Comparison of ENCODE assay signal across 15 cellular contexts in the genomic region with DNA sequence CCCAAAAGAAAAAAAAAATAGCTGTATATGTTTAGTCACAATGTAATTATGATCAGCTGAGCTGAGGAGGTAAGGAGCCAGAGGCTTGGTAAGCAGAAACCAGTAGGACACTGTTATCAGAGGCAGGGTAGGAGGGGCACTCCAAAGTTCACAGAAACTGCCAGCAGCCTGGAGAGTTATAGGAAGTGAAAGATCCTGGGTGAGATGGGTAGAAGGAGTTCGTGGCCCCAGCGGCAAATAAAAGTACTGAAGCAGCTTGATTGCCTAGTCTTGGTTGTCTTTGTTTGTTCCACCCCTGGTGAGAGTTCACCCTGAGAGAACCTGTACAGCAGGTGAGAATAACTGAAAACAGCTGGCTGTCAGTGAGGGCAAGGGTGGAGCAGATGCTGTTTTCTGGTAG.
DNase-seq lines count a peak whose midpoint lies in the region.
"Had no signal": no experiment of that assay in that cellular context is flagged by ENCODE, and none has a peak within 500 bp of the region (broad histone marks: within the 10 kb centered on the region; RNA-seq: fewer than 3 reads in every experiment).

No MANE protein-coding gene starts in this region.

- peak; percentile 23 for DNase-seq in H7
- peak; percentile 90 for DNase-seq in MV-4-11 (lab: John Stamatoyannopoulos, UW)
- peak; percentile 50 for DNase-seq in RPMI8226
- DNase-seq in mesendoderm: peak; percentile 74
- no peak for DNase-seq in cerebellar nuclear complex (lab: John Stamatoyannopoulos, UW)
- DNase-seq in AG08395 (ENCODE audit: low spot score): no peak
- DNase-seq in NCI-H1930 (lab: John Stamatoyannopoulos, UW): no peak
- no peak for DNase-seq in stimulated activated CD4-positive, alpha-beta T cell treated with anti-CD3 and anti-CD28 coated beads, Interleukin-4, amount 100 ng/mL, for 4 hours
- DNase-seq: activated CD4-positive, alpha-beta T cell treated with anti-CD3 and anti-CD28 coated beads for 36 hours; activated naive CD8-positive, alpha-beta T cell treated with anti-CD3 and anti-CD28 coated beads, Interleukin-2, amount 10 ng/mL, durations not matched to agents 7 days and 5 days; CD8-positive, alpha-beta T cell; NCI-H1105; NCI-H774 had no signal

- no peak overlapping the region for H3K9ac ChIP-seq in mesendoderm (ENCODE audit: low read length)

- H3K56ac ChIP-seq in mesendoderm (ENCODE audit: low read length): no peak overlapping the region

- no peak overlapping the region for H4K8ac ChIP-seq in mesendoderm (ENCODE audit: low read depth, low read length)

- no peak overlapping the region for H2BK120ac ChIP-seq in mesendoderm (ENCODE audit: low read depth, low read length)

- H3K4me2 ChIP-seq in mesendoderm (ENCODE audit: low read length): no peak overlapping the region

- no peaks in the 10 kb centered on the region for H3K4me1 ChIP-seq in mesendoderm (ENCODE audit: control insufficient read depth, low read depth, low read length)

- H3K36me3 ChIP-seq in H7 (replicated peaks; ENCODE audit: control insufficient read depth, insufficient read depth, low read length): no peaks in the 10 kb centered on the region
- no peaks in the 10 kb centered on the region for H3K36me3 ChIP-seq in mesendoderm (ENCODE audit: control insufficient read depth, insufficient read depth, low read length)
- H3K36me3 ChIP-seq: neutrophil had no signal

- H3K4ac ChIP-seq in mesendoderm (ENCODE audit: low read depth, low read length): no peak overlapping the region

- H4K5ac ChIP-seq in mesendoderm (ENCODE audit: low read length): no peak overlapping the region

- no peak overlapping the region for H3K23ac ChIP-seq in mesendoderm (ENCODE audit: low read length)

- no peak overlapping the region for H2AK5ac ChIP-seq in mesendoderm (ENCODE audit: low read length)

- H3K27me3 ChIP-seq in H7 (ENCODE audit: control insufficient read depth, insufficient read depth, low read length) (no peaks in the 10 kb centered on the region), mesendoderm (ENCODE audit: insufficient read depth, low read length, poor library complexity) (no peaks in the 10 kb centered on the region)
- H3K27me3 ChIP-seq: neutrophil had no signal

- H3K79me2 ChIP-seq in mesendoderm (ENCODE audit: control insufficient read depth, insufficient read depth, low read length): no peaks in the 10 kb centered on the region

- H2BK5ac ChIP-seq in mesendoderm (ENCODE audit: low read length): no peak overlapping the region

- no CpG with 5 or more reads among the region's 2 CpGs for WGBS in mesendoderm (ENCODE audit: extremely low coverage, insufficient coverage, low lambda C conversion rate)

- no peaks in the 10 kb centered on the region for H3K79me1 ChIP-seq in mesendoderm (ENCODE audit: low read length)

- H3K18ac ChIP-seq in mesendoderm (ENCODE audit: low read length): no peak overlapping the region

- no peak overlapping the region for H2BK15ac ChIP-seq in mesendoderm (replicated peaks; ENCODE audit: low read depth)

- H3K27ac ChIP-seq in mesendoderm (ENCODE audit: low read depth, low read length): no peak overlapping the region
- H3K27ac ChIP-seq: neutrophil had no signal

- no peak overlapping the region for H3K4me3 ChIP-seq in H7 (ENCODE audit: insufficient read depth, low read depth, low read length)
- H3K4me3 ChIP-seq in mesendoderm (ENCODE audit: low read length): no peak overlapping the region
- H3K4me3 ChIP-seq: lung had no signal

Comparison
In these comparisons a context has a peak if more than half of its experiments do, and no peak if none do; other contexts are left out.
1. DNase-seq: peak in H7 (single experiment), MV-4-11 (single experiment), RPMI8226 (single experiment) and mesendoderm (single experiment); none in cerebellar nuclear complex (0 of 2), AG08395 (single experiment), NCI-H1930 (0 of 2) and stimulated activated CD4-positive, alpha-beta T cell treated with anti-CD3 and anti-CD28 coated beads, Interleukin-4, amount 100 ng/mL, for 4 hours (0 of 2).